Comparison of ENCODE assay signal across 2 cellular contexts in the genomic region with DNA sequence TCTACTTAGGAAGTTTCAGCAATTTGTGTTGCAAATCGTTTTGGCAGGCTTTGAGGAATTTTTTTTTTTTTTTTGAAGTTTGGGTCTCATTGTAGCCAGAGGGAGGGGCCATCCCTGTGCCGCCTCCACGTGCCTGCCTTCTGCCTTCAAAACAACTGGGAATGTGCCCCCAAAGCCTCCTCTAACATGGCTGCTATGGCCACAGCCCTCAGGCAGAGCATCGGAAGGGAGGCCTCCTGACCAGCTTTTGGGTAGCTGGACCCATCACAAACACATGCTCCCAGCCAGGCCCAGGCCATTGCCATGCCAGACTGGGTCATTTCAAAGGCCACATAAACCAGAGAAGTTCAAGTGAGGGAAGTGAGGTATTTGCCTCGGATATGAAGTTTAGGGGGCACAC.
A peak's percentile ranks its signal among the peaks of the same experiment; 100 is the strongest.
TF ChIP-seq lines count a peak whose summit lies in the region.

No MANE protein-coding gene starts in this region.

TF ChIP-seq in GM23338, 12 proteins besides CTCF, POLR2A, EP300 and RAD21 (continues in another document):
- TF ChIP-seq NANOG (IDR thresholded peaks at IDR 0.05; ENCODE audit: borderline replicate concordance) (no peak), STAT1 (IDR thresholded peaks at IDR 0.05; ENCODE audit: unreplicated experiment) (no peak), ZNF331 (CRISPR knock-in tag; IDR thresholded peaks at IDR 0.05; ENCODE audit: low read depth) (no peak), JUNB (IDR thresholded peaks at IDR 0.05; ENCODE audit: unreplicated experiment) (no peak), CREB1 (CRISPR knock-in tag; IDR thresholded peaks at IDR 0.05; ENCODE audit: low read depth) (no peak), ZNF114 (CRISPR knock-in tag; IDR thresholded peaks at IDR 0.05) (no peak), EZH2 (IDR thresholded peaks at IDR 0.05; ENCODE audit: low read depth, unreplicated experiment) (no peak)
- TF ChIP-seq, protein P1, sequence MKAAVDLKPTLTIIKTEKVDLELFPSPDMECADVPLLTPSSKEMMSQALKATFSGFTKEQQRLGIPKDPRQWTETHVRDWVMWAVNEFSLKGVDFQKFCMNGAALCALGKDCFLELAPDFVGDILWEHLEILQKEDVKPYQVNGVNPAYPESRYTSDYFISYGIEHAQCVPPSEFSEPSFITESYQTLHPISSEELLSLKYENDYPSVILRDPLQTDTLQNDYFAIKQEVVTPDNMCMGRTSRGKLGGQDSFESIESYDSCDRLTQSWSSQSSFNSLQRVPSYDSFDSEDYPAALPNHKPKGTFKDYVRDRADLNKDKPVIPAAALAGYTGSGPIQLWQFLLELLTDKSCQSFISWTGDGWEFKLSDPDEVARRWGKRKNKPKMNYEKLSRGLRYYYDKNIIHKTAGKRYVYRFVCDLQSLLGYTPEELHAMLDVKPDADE (IDR thresholded peaks at IDR 0.05): no peak
- TF ChIP-seq, protein P2, sequence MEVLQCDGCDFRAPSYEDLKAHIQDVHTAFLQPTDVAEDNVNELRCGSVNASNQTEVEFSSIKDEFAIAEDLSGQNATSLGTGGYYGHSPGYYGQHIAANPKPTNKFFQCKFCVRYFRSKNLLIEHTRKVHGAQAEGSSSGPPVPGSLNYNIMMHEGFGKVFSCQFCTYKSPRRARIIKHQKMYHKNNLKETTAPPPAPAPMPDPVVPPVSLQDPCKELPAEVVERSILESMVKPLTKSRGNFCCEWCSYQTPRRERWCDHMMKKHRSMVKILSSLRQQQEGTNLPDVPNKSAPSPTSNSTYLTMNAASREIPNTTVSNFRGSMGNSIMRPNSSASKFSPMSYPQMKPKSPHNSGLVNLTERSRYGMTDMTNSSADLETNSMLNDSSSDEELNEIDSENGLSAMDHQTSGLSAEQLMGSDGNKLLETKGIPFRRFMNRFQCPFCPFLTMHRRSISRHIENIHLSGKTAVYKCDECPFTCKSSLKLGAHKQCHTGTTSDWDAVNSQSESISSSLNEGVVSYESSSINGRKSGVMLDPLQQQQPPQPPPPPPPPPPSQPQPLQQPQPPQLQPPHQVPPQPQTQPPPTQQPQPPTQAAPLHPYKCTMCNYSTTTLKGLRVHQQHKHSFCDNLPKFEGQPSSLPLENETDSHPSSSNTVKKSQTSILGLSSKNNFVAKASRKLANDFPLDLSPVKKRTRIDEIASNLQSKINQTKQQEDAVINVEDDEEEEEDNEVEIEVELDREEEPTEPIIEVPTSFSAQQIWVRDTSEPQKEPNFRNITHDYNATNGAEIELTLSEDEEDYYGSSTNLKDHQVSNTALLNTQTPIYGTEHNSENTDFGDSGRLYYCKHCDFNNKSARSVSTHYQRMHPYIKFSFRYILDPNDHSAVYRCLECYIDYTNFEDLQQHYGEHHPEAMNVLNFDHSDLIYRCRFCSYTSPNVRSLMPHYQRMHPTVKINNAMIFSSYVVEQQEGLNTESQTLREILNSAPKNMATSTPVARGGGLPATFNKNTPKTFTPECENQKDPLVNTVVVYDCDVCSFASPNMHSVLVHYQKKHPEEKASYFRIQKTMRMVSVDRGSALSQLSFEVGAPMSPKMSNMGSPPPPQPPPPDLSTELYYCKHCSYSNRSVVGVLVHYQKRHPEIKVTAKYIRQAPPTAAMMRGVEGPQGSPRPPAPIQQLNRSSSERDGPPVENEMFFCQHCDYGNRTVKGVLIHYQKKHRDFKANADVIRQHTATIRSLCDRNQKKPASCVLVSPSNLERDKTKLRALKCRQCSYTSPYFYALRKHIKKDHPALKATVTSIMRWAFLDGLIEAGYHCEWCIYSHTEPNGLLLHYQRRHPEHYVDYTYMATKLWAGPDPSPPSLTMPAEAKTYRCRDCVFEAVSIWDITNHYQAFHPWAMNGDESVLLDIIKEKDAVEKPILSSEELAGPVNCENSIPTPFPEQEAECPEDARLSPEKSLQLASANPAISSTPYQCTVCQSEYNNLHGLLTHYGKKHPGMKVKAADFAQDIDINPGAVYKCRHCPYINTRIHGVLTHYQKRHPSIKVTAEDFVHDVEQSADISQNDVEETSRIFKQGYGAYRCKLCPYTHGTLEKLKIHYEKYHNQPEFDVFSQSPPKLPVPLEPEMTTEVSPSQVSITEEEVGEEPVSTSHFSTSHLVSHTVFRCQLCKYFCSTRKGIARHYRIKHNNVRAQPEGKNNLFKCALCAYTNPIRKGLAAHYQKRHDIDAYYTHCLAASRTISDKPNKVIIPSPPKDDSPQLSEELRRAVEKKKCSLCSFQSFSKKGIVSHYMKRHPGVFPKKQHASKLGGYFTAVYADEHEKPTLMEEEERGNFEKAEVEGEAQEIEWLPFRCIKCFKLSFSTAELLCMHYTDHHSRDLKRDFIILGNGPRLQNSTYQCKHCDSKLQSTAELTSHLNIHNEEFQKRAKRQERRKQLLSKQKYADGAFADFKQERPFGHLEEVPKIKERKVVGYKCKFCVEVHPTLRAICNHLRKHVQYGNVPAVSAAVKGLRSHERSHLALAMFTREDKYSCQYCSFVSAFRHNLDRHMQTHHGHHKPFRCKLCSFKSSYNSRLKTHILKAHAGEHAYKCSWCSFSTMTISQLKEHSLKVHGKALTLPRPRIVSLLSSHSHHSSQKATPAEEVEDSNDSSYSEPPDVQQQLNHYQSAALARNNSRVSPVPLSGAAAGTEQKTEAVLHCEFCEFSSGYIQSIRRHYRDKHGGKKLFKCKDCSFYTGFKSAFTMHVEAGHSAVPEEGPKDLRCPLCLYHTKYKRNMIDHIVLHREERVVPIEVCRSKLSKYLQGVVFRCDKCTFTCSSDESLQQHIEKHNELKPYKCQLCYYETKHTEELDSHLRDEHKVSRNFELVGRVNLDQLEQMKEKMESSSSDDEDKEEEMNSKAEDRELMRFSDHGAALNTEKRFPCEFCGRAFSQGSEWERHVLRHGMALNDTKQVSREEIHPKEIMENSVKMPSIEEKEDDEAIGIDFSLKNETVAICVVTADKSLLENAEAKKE (CRISPR knock-in tag; IDR thresholded peaks at IDR 0.05): no peak
- TF ChIP-seq, protein P3, sequence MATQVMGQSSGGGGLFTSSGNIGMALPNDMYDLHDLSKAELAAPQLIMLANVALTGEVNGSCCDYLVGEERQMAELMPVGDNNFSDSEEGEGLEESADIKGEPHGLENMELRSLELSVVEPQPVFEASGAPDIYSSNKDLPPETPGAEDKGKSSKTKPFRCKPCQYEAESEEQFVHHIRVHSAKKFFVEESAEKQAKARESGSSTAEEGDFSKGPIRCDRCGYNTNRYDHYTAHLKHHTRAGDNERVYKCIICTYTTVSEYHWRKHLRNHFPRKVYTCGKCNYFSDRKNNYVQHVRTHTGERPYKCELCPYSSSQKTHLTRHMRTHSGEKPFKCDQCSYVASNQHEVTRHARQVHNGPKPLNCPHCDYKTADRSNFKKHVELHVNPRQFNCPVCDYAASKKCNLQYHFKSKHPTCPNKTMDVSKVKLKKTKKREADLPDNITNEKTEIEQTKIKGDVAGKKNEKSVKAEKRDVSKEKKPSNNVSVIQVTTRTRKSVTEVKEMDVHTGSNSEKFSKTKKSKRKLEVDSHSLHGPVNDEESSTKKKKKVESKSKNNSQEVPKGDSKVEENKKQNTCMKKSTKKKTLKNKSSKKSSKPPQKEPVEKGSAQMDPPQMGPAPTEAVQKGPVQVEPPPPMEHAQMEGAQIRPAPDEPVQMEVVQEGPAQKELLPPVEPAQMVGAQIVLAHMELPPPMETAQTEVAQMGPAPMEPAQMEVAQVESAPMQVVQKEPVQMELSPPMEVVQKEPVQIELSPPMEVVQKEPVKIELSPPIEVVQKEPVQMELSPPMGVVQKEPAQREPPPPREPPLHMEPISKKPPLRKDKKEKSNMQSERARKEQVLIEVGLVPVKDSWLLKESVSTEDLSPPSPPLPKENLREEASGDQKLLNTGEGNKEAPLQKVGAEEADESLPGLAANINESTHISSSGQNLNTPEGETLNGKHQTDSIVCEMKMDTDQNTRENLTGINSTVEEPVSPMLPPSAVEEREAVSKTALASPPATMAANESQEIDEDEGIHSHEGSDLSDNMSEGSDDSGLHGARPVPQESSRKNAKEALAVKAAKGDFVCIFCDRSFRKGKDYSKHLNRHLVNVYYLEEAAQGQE (IDR thresholded peaks at IDR 0.05; ENCODE audit: unreplicated experiment): no peak

TF ChIP-seq in H1, 55 proteins besides CTCF, POLR2A, EP300 and RAD21:
- no peak for TF ChIP-seq GTF2F1 (IDR thresholded peaks at IDR 0.05; ENCODE audit: borderline replicate concordance, low read depth, low read length)
- no peak for TF ChIP-seq TCF12 (IDR thresholded peaks at IDR 0.05; ENCODE audit: low read depth, low read length)
- TF ChIP-seq, protein P4, sequence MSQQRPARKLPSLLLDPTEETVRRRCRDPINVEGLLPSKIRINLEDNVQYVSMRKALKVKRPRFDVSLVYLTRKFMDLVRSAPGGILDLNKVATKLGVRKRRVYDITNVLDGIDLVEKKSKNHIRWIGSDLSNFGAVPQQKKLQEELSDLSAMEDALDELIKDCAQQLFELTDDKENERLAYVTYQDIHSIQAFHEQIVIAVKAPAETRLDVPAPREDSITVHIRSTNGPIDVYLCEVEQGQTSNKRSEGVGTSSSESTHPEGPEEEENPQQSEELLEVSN (IDR thresholded peaks at IDR 0.05): peak; percentile 24; the same call in 1 of the 2 replicates
- no peak for TF ChIP-seq RXRA (IDR thresholded peaks at IDR 0.05; ENCODE audit: insufficient read depth, low read depth, low read length)
- no peak for TF ChIP-seq TEAD4 (IDR thresholded peaks at IDR 0.05; ENCODE audit: low read depth, low read length)
- no peak for TF ChIP-seq JUND (IDR thresholded peaks at IDR 0.05; ENCODE audit: low read length)
- TF ChIP-seq RNF2 (IDR thresholded peaks at IDR 0.05; ENCODE audit: borderline replicate concordance, low read depth, low read length, missing control alignments, poor library complexity, severe bottlenecking): no peak
TF ChIP-seq in H1: peak in this region for 1.
